In genomic region chr15:79064496-79064895, GRCh38 we compare ENCODE assay signal across 24 cellular contexts. TPM values are rescaled to one million over a fixed set of nuclear protein-coding genes. Genes with fewer than 3 reads are reported as not detected.
"Had no signal": no experiment of that assay in that cellular context is flagged by ENCODE, and none has a peak within 500 bp of the region (broad histone marks: within the 10 kb centered on the region; RNA-seq: fewer than 3 reads in every experiment).

No MANE protein-coding gene starts in this region.

- H3K9me3 Mint-ChIP-seq: activated B cell treated with CpG ODN at 0.5 μM for 24 hours; activated CD4-positive, alpha-beta T cell treated with anti-CD3 and anti-CD28 coated beads, Interleukin-2, amount 10 ng/mL, durations not matched to agents 24 days and 14 days; activated naive CD4-positive, alpha-beta T cell treated with anti-CD3 and anti-CD28 coated beads, Interleukin-2, amount 50 U/mL, for 72 hours; activated naive CD8-positive, alpha-beta T cell treated with anti-CD3 and anti-CD28 coated beads, Interleukin-2, amount 50 U/mL, for 24 hours; activated T-cell treated with anti-CD3 and anti-CD28 coated beads, Interleukin-2, amount 50 U/mL, for 24 hours; brain had no signal

- H3K4me3 Mint-ChIP-seq: activated B cell treated with CpG ODN at 0.5 μM for 24 hours; activated CD4-positive, alpha-beta T cell treated with anti-CD3 and anti-CD28 coated beads, Interleukin-2, amount 10 ng/mL, durations not matched to agents 24 days and 14 days; activated CD8-positive, alpha-beta memory T cell treated with anti-CD3 and anti-CD28 coated beads, Interleukin-2, amount 10 ng/mL, durations not matched to agents 7 days and 5 days; activated naive CD8-positive, alpha-beta T cell treated with anti-CD3 and anti-CD28 coated beads, Interleukin-2, amount 50 U/mL, for 24 hours; activated T-cell treated with anti-CD3 and anti-CD28 coated beads, Interleukin-2, amount 50 U/mL, for 24 hours; brain; T-helper 17 cell had no signal

- H3K27ac Mint-ChIP-seq: activated B cell treated with CpG ODN at 0.5 μM for 24 hours; activated CD4-positive, alpha-beta T cell treated with anti-CD3 and anti-CD28 coated beads, Interleukin-2, amount 10 ng/mL, durations not matched to agents 24 days and 14 days; activated CD8-positive, alpha-beta memory T cell treated with anti-CD3 and anti-CD28 coated beads, Interleukin-2, amount 10 ng/mL, durations not matched to agents 7 days and 5 days; activated naive CD4-positive, alpha-beta T cell treated with anti-CD3 and anti-CD28 coated beads, Interleukin-2, amount 50 U/mL, for 72 hours; activated naive CD8-positive, alpha-beta T cell treated with anti-CD3 and anti-CD28 coated beads, Interleukin-2, amount 50 U/mL, for 24 hours; activated T-cell treated with anti-CD3 and anti-CD28 coated beads, Interleukin-2, amount 50 U/mL, for 24 hours; T-helper 17 cell had no signal

- H3K4me1 Mint-ChIP-seq: activated B cell treated with CpG ODN at 0.5 μM for 24 hours; activated CD4-positive, alpha-beta T cell treated with anti-CD3 and anti-CD28 coated beads, Interleukin-2, amount 10 ng/mL, durations not matched to agents 24 days and 14 days; activated CD8-positive, alpha-beta memory T cell treated with anti-CD3 and anti-CD28 coated beads, Interleukin-2, amount 10 ng/mL, durations not matched to agents 7 days and 5 days; activated naive CD8-positive, alpha-beta T cell treated with anti-CD3 and anti-CD28 coated beads, Interleukin-2, amount 50 U/mL, for 24 hours had no signal

- H3K27me3 Mint-ChIP-seq: brain had no signal

- H3K36me3 Mint-ChIP-seq: activated CD8-positive, alpha-beta memory T cell treated with anti-CD3 and anti-CD28 coated beads, Interleukin-2, amount 10 ng/mL, durations not matched to agents 7 days and 5 days; activated naive CD4-positive, alpha-beta T cell treated with anti-CD3 and anti-CD28 coated beads, Interleukin-2, amount 50 U/mL, for 72 hours; brain had no signal

- DNase-seq: activated B cell treated with CpG ODN at 0.5 μM for 24 hours; activated CD4-positive, alpha-beta T cell treated with anti-CD3 and anti-CD28 coated beads for 1 hour; activated CD4-positive, alpha-beta T cell treated with anti-CD3 and anti-CD28 coated beads, Interleukin-2, amount 10 ng/mL, durations not matched to agents 24 days and 14 days; activated CD4-positive, alpha-beta T cell treated with anti-CD3 and anti-CD28 coated beads, Interleukin-2, amount 50 U/mL, for 48 hours; activated CD8-positive, alpha-beta memory T cell treated with anti-CD3 and anti-CD28 coated beads, Interleukin-2, amount 10 ng/mL, durations not matched to agents 7 days and 5 days; activated effector memory CD4-positive, alpha-beta T cell treated with anti-CD3 and anti-CD28 coated beads, Interleukin-2, amount 50 U/mL, for 16 hours; activated naive CD4-positive, alpha-beta T cell treated with Interleukin-2 at 50 U/mL for 16 hours; activated naive CD8-positive, alpha-beta T cell treated with anti-CD3 and anti-CD28 coated beads, Interleukin-2, amount 50 U/mL, for 24 hours; activated T-cell treated with anti-CD3 and anti-CD28 coated beads, Interleukin-2, amount 50 U/mL, for 24 hours; amniotic stem cell; Kasumi-1; KBM-7; NCI-H1930; NCI-H2107; NCI-H226; NCI-H526 treated with DMSO at 0.1 percent for 48 hours; NCI-H82; SIG-M5; T-helper 17 cell; T-helper 9 cell had no signal

- FAIRE-seq: astrocyte had no signal

- ATAC-seq: activated CD8-positive, alpha-beta memory T cell treated with anti-CD3 and anti-CD28 coated beads, Interleukin-2, amount 10 ng/mL, durations not matched to agents 7 days and 5 days; activated naive CD4-positive, alpha-beta T cell treated with anti-CD3 and anti-CD28 coated beads, Interleukin-2, amount 50 U/mL, for 72 hours; activated naive CD8-positive, alpha-beta T cell treated with anti-CD3 and anti-CD28 coated beads, Interleukin-2, amount 50 U/mL, for 24 hours; T-helper 17 cell had no signal

RNA-seq across cellular contexts. Expression of gene RASGRF1, which starts 26.1 kb away (rescaled TPM):
- total RNA-seq: activated CD4-positive, alpha-beta T cell treated with anti-CD3 and anti-CD28 coated beads, Interleukin-2, amount 10 ng/mL, durations not matched to agents 24 days and 14 days; activated naive CD4-positive, alpha-beta T cell treated with anti-CD3 and anti-CD28 coated beads, Interleukin-2, amount 50 U/mL, for 72 hours; NCI-H460 had no signal
